24 cellular contexts compared by ENCODE assay signal in genomic region chr9:93309889-93310425, GRCh38.
DNase-seq lines count a peak whose midpoint lies in the region; ATAC-seq, FAIRE-seq and TF ChIP-seq lines count a peak whose summit lies in the region.
"Had no signal": no experiment of that assay in that cellular context is flagged by ENCODE, and none has a peak within 500 bp of the region (broad histone marks: within the 10 kb centered on the region; RNA-seq: fewer than 3 reads in every experiment).

No MANE protein-coding gene starts in this region.

- no peaks in the 10 kb centered on the region for H3K9me1 ChIP-seq in K562 (ENCODE audit: control insufficient read depth, insufficient read depth, low read length)

- H2AFZ ChIP-seq in K562 (ENCODE audit: low read depth, low read length): no peak overlapping the region
- H2AFZ ChIP-seq in osteoblast (ENCODE audit: low read length): no peak overlapping the region

- H3K27ac ChIP-seq in K562 (ENCODE audit: extremely low read depth, low read depth, low read length): no peak overlapping the region
- no peak overlapping the region for H3K27ac ChIP-seq in osteoblast (ENCODE audit: low read depth, low read length)
- H3K27ac ChIP-seq: Peyer's patch, SJSA1 had no signal

- no peak overlapping the region for H3K4me2 ChIP-seq in K562 (ENCODE audit: insufficient read depth, low read length)
- H3K4me2 ChIP-seq in osteoblast (ENCODE audit: insufficient read depth, low read length): no peak overlapping the region

- in situ Hi-C loops in K562 (cut with MboI): loop anchor here (10.0 to 25.0 kb wide), 2 partner anchors 205 to 298 kb away; no protein-coding TSS in a partner anchor

- TF ChIP-seq CTCF in K562 (IDR thresholded peaks at IDR 0.05 in 2 of 3, conservative IDR thresholded peaks at IDR 0.05 in 1 of 3; ENCODE audit: insufficient read depth in 2 of 3, low read depth in 1 of 3, low read length in 3 of 3) (no peak), osteoblast (IDR thresholded peaks at IDR 0.05; ENCODE audit: extremely low read depth, low read depth, low read length) (no peak), type B pancreatic cell (conservative IDR thresholded peaks at IDR 0.05) (no peak)

- no TSS peak for BruUV-seq in K562 (replicated peaks; lab: Mats Ljungman, UMichigan)

- H3K79me2 ChIP-seq in K562 (ENCODE audit: control insufficient read depth, insufficient read depth, low read length) (no peaks in the 10 kb centered on the region), osteoblast (ENCODE audit: insufficient read depth, low read length) (no peaks in the 10 kb centered on the region)

- no peak overlapping the region for H3K9ac ChIP-seq in K562 (ENCODE audit: insufficient read depth in 1 of 2, low read depth in 2 of 2, low read length in 2 of 2)

- POLR2A ChIA-PET in K562 (lab: Yijun Ruan, JAX): interaction anchor here (0.5 kb wide), 1 partner anchor 709 kb away, joined by 3 read pairs; no protein-coding TSS in a partner anchor

- 6% methylated on average over 7 of the region's 7 CpGs for WGBS in K562 (ENCODE audit: insufficient coverage, low coverage, missing lambda C conversion rate)

- intact Hi-C loops in cardiac septum (cut with DNase I): loop anchor here (10.0 kb wide), 1 partner anchor 255 kb away; no protein-coding TSS in a partner anchor
- intact Hi-C loops in Right ventricle myocardium superior (cut with DNase I): no loop called here
- intact Hi-C loops in K562 (cut with micrococcal nuclease): loop anchor here (5.0 kb wide), 2 partner anchors 53 to 203 kb away; no protein-coding TSS in a partner anchor

- TF ChIP-seq POLR2A in K562 (conservative IDR thresholded peaks at IDR 0.05): no peak

- H3K4me1 Mint-ChIP-seq in type B pancreatic cell (ENCODE audit: unreplicated experiment) (peaks cover 6% of the 10 kb centered on the region), T-helper 17 cell (peaks cover 6% of the 10 kb centered on the region)

- no peak for TF ChIP-seq RAD21 in K562 (CRISPR knock-in tag; conservative IDR thresholded peaks at IDR 0.05 in 1 of 2, IDR thresholded peaks at IDR 0.05 in 1 of 2)

- H3K4me3 Mint-ChIP-seq in type B pancreatic cell: no peak overlapping the region
- H3K4me3 Mint-ChIP-seq in T-helper 17 cell: no peak overlapping the region
- H3K4me3 Mint-ChIP-seq: CD4-positive, CD25-positive, alpha-beta regulatory T cell had no signal

- CTCF ChIA-PET in K562 (lab: Yijun Ruan, JAX; ENCODE audit: low intra/inter-chr PET ratio): no interaction called here

- H3K36me3 ChIP-seq in K562 (ENCODE audit: control insufficient read depth, insufficient read depth, low read length) (no peaks in the 10 kb centered on the region), osteoblast (ENCODE audit: insufficient read depth, low read length) (no peaks in the 10 kb centered on the region)
- H3K36me3 ChIP-seq: BE2C, SJSA1 had no signal

- H3K9me3 ChIP-seq in K562 (replicated peaks; ENCODE audit: control insufficient read depth, insufficient read depth, low read depth, low read length): no peaks in the 10 kb centered on the region
- no peaks in the 10 kb centered on the region for H3K9me3 ChIP-seq in osteoblast (ENCODE audit: low read depth, low read length)
- H3K9me3 ChIP-seq in T-helper 17 cell (ENCODE audit: control insufficient read depth, low read length, poor library complexity, severe bottlenecking): no peaks in the 10 kb centered on the region
- H3K9me3 ChIP-seq: BE2C, Peyer's patch, SJSA1 had no signal

- FAIRE-seq in K562 (lab: Jason Lieb, UNC): peak; percentile 19
- FAIRE-seq: GM12878, HTR-8/SVneo had no signal

- H3K27me3 Mint-ChIP-seq in type B pancreatic cell: no peaks in the 10 kb centered on the region
- peaks cover 19% of the 10 kb centered on the region for H3K27me3 Mint-ChIP-seq in T-helper 17 cell

- peaks cover 30 to 45% of the 10 kb centered on the region in 2 experiments for H3K27me3 ChIP-seq in K562 (ENCODE audit: control insufficient read depth in 2 of 2, insufficient read depth in 2 of 2, low read length in 2 of 2)
- H3K27me3 ChIP-seq in osteoblast (ENCODE audit: insufficient read depth, low read length): peaks cover 9% of the 10 kb centered on the region
- H3K27me3 ChIP-seq: BE2C, Peyer's patch, SJSA1 had no signal

- H3K4me1 ChIP-seq in K562 (replicated peaks in 1 of 2; ENCODE audit: control insufficient read depth in 2 of 2, insufficient read depth in 2 of 2, low read length in 2 of 2): peaks cover 0 to 6% of the 10 kb centered on the region in 2 experiments; a peak in 2 of 5 replicates
- H3K4me1 ChIP-seq in osteoblast (ENCODE audit: insufficient read depth, low read length): no peaks in the 10 kb centered on the region
- H3K4me1 ChIP-seq: BE2C had no signal

- no peak overlapping the region for H3K27ac Mint-ChIP-seq in type B pancreatic cell
- no peak overlapping the region for H3K27ac Mint-ChIP-seq in T-helper 17 cell

- peak; percentile 61 for DNase-seq in cardiac septum (ENCODE audit: low spot score)
- DNase-seq in Right ventricle myocardium superior: no peak
- DNase-seq in K562 (ENCODE audit: extremely low read depth in 1 of 4, low spot score in 3 of 4): no peak
- peak; percentile 49 for DNase-seq in osteoblast (ENCODE audit: insufficient read length, low spot score, missing footprints)
- DNase-seq in type B pancreatic cell (ENCODE audit: extremely low spot score, unreplicated experiment): peak; percentile 18
- no peak for DNase-seq in kidney glomerular epithelial cell (lab: John Stamatoyannopoulos, UW)
- no peak for DNase-seq in T-helper 17 cell
- DNase-seq: BE2C; CD4-positive, CD25-positive, alpha-beta regulatory T cell; DMS 273 treated with DMSO at 0.1 percent for 48 hours; DMS79 treated with DMSO at 0.1 percent for 48 hours; GOT3; NCI-H1694; NCI-H2081; NCI-H2171; NCI-H345; NCI-H524 treated with DMSO at 0.1 percent for 48 hours; NCI-H82; Peyer's patch had no signal

- H3K36me3 Mint-ChIP-seq in type B pancreatic cell (peaks cover 12% of the 10 kb centered on the region), T-helper 17 cell (ENCODE audit: low read depth) (peaks cover 3% of the 10 kb centered on the region)
- H3K36me3 Mint-ChIP-seq: CD4-positive, CD25-positive, alpha-beta regulatory T cell had no signal

- H3K4me3 ChIP-seq in K562: no peak overlapping the region
- no peak overlapping the region for H3K4me3 ChIP-seq in osteoblast (ENCODE audit: insufficient read depth, low read length)
- H3K4me3 ChIP-seq: GM12878, Peyer's patch, SJSA1 had no signal

- TF ChIP-seq EP300 in K562 (IDR thresholded peaks at IDR 0.05; ENCODE audit: low read length): no peak

- H3K9me3 Mint-ChIP-seq in type B pancreatic cell: no peaks in the 10 kb centered on the region
- H3K9me3 Mint-ChIP-seq: CD4-positive, CD25-positive, alpha-beta regulatory T cell had no signal

- no peak for ATAC-seq in Right ventricle myocardium superior (ENCODE audit: poor library complexity)
- no peak for ATAC-seq in K562
- no peak for ATAC-seq in GM21526 (IDR thresholded peaks at IDR 0.05; ENCODE audit: low FRiP score, unreplicated experiment)
- no peak for ATAC-seq in T-helper 17 cell
- ATAC-seq: GM12878, HCT116 had no signal

- peaks cover 9% of the 10 kb centered on the region for H4K20me1 ChIP-seq in K562 (replicated peaks; ENCODE audit: control insufficient read depth, insufficient read depth, low read length)
- H4K20me1 ChIP-seq in osteoblast (ENCODE audit: insufficient read depth, low read length): no peaks in the 10 kb centered on the region

TF ChIP-seq in K562, 482 proteins besides CTCF, POLR2A, EP300 and RAD21 (continues in another document):
- TF ChIP-seq, protein P1, sequence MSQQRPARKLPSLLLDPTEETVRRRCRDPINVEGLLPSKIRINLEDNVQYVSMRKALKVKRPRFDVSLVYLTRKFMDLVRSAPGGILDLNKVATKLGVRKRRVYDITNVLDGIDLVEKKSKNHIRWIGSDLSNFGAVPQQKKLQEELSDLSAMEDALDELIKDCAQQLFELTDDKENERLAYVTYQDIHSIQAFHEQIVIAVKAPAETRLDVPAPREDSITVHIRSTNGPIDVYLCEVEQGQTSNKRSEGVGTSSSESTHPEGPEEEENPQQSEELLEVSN (IDR thresholded peaks at IDR 0.05; ENCODE audit: borderline replicate concordance in 1 of 2, extremely low read depth in 1 of 2, insufficient read depth in 1 of 2, insufficient read length in 1 of 2, low read depth in 1 of 2, low read length in 1 of 2, poor library complexity in 1 of 2, severe bottlenecking in 1 of 2): no peak
- TF ChIP-seq NFRKB (IDR thresholded peaks at IDR 0.05; ENCODE audit: low read depth) (no peak), ZNF124 (CRISPR knock-in tag; IDR thresholded peaks at IDR 0.05) (no peak), GATA2 (CRISPR knock-in tag; IDR thresholded peaks at IDR 0.05) (no peak), MAFG (tag; conservative IDR thresholded peaks at IDR 0.05) (no peak), HDAC3 (IDR thresholded peaks at IDR 0.05; ENCODE audit: borderline replicate concordance, partially characterized antibody) (no peak), PBX2 (CRISPR knock-in tag; IDR thresholded peaks at IDR 0.05; ENCODE audit: low read depth) (no peak), PBX2 (tag; conservative IDR thresholded peaks at IDR 0.05; ENCODE audit: low read depth) (no peak), ARHGAP35 (IDR thresholded peaks at IDR 0.05; ENCODE audit: partially characterized antibody) (no peak)

Comparison
In these comparisons a context has a peak if more than half of its experiments do, and no peak if none do; other contexts are left out.
1. DNase-seq: peak in cardiac septum (single experiment), osteoblast (single experiment) and type B pancreatic cell (single experiment); none in Right ventricle myocardium superior (single experiment), K562 (0 of 4), kidney glomerular epithelial cell (single experiment) and T-helper 17 cell (0 of 3).